ENCODE assay signal across 1 cellular context in genomic region chr4:78599147-78599546, GRCh38.
TF ChIP-seq lines count a peak whose summit lies in the region.

No MANE protein-coding gene starts in this region.

TF ChIP-seq in HepG2, 621 proteins besides CTCF, POLR2A, EP300 and RAD21 (continued from another document):
- TF ChIP-seq ZNF512B (CRISPR knock-in tag; IDR thresholded peaks at IDR 0.05; ENCODE audit: borderline replicate concordance) (no peak), ZBTB10 (CRISPR knock-in tag; IDR thresholded peaks at IDR 0.05; ENCODE audit: borderline replicate concordance) (no peak), SRSF9 (IDR thresholded peaks at IDR 0.05; ENCODE audit: borderline replicate concordance, insufficient read depth, low read depth, low read length, poor library complexity, severe bottlenecking) (no peak), SAFB2 (CRISPR knock-in tag; IDR thresholded peaks at IDR 0.05; ENCODE audit: borderline replicate concordance, low read depth) (no peak), MED13 (CRISPR knock-in tag; IDR thresholded peaks at IDR 0.05) (no peak)
TF ChIP-seq in HepG2: peak in this region for 2.
